ENCODE assay signal across 8 cellular contexts in the genomic region with DNA sequence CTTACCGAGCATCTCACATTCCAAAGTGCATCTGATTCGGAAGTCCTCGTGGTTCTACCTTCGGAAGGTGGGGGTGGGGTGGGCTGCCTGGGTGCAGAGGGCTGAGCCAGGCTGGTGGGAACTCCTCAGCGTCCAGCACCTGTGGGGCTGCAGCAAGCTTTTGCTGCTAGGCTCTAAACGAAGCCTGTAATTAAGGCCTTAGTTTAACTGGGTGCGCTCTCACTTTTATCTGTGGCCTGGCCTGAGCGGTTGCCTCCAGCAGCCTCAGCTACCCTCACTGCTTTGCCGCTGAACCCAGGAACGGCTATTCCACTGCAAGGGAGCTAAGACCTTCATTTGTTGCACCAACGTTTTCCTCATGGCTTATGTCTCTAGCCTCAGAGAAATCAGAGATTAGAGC. TPM values are rescaled to one million over a fixed set of nuclear protein-coding genes. Genes with fewer than 3 reads are reported as not detected.
A peak's percentile ranks its signal among the peaks of the same experiment; 100 is the strongest.
DNase-seq lines count a peak whose midpoint lies in the region; ATAC-seq and TF ChIP-seq lines count a peak whose summit lies in the region.

No MANE protein-coding gene starts in this region.

- H3K4me3 ChIP-seq in left ventricle myocardium inferior, result peak overlapping the region; percentile 88
- H3K4me3 ChIP-seq in mammary epithelial cell (replicated peaks in 1 of 3; ENCODE audit: insufficient read depth in 1 of 3, low read depth in 2 of 3, low read length in 3 of 3), result peak overlapping the region in 2 of 3 experiments; percentile 41 to 72
- H3K4me3 ChIP-seq in mucosa of rectum (ENCODE audit: low read length in 2 of 2), result peak overlapping the region; percentile 77 to 83
- peak overlapping the region; percentile 40 for H3K4me3 ChIP-seq in urinary bladder (ENCODE audit: low read depth, low read length)

- in situ Hi-C loops in mammary epithelial cell (cut with MboI; ENCODE audit: low sequenced_read_pairs in 2 of 2), result loop anchor here in 1 of 2 donors (5.0 kb wide), 1 partner anchor 320 kb away; no protein-coding TSS in a partner anchor

- no peaks in the 10 kb centered on the region for H3K79me2 ChIP-seq in mammary epithelial cell (ENCODE audit: insufficient read depth, low read length)

- intact Hi-C loops in left ventricle myocardium inferior (cut with micrococcal nuclease) (loop anchor here (2.0 kb wide), 1 partner anchor 317 kb away; no protein-coding TSS in a partner anchor), Right ventricle myocardium inferior (cut with DNase I) (loop anchor here (1.0 to 5.0 kb wide), 2 partner anchors 250 to 318 kb away; a partner anchor contains a TSS), mammary epithelial cell (cut with micrococcal nuclease) (loop anchor here (1.0 to 10.0 kb wide), 7 partner anchors 50 to 1087 kb away; a partner anchor contains a TSS)

- DNase-seq in left ventricle myocardium inferior, result no peak
- no peak for DNase-seq in Right ventricle myocardium inferior (ENCODE audit: missing footprints)
- no peak for DNase-seq in mammary epithelial cell
- DNase-seq in DMS79 (lab: John Stamatoyannopoulos, UW), result no peak
- no peak for DNase-seq in SW480 (ENCODE audit: low spot score)

- H4K20me1 ChIP-seq in mammary epithelial cell (ENCODE audit: insufficient read depth, low read length), result no peaks in the 10 kb centered on the region

- peak overlapping the region; percentile 94 for H2AFZ ChIP-seq in mammary epithelial cell (ENCODE audit: low read depth, low read length)

- H3K4me1 ChIP-seq in left ventricle myocardium inferior (peaks cover 21% of the 10 kb centered on the region), mammary epithelial cell (ENCODE audit: insufficient read depth, low read length) (peaks cover 32% of the 10 kb centered on the region), mucosa of rectum (ENCODE audit: control insufficient read depth in 2 of 2, insufficient read depth in 2 of 2, low read length in 2 of 2) (peaks cover 3% of the 10 kb centered on the region in 2 donors), urinary bladder (ENCODE audit: insufficient read depth) (no peaks in the 10 kb centered on the region)

- H3K27ac ChIP-seq in left ventricle myocardium inferior (replicated peaks), result peak overlapping the region; percentile 91
- peak overlapping the region; percentile 70 for H3K27ac ChIP-seq in mammary epithelial cell (ENCODE audit: insufficient read depth, low read depth, low read length)
- H3K27ac ChIP-seq in mucosa of rectum (ENCODE audit: low read depth in 2 of 2, low read length in 2 of 2), result no peak overlapping the region
- no peak overlapping the region for H3K27ac ChIP-seq in urinary bladder (ENCODE audit: low read depth)

- CTCF ChIA-PET in mammary epithelial cell (lab: Charles Lee; ENCODE audit: low non-redundant PET), result interaction anchor here (0.9 to 1.4 kb wide), 3 partner anchors 49 to 317 kb away, joined by 3 to 6 read pairs (median 4); no protein-coding TSS in a partner anchor

- ATAC-seq in Right ventricle myocardium inferior (no peak), HG03565 (IDR thresholded peaks at IDR 0.05; ENCODE audit: unreplicated experiment) (no peak)

- H3K36me3 ChIP-seq in left ventricle myocardium inferior, result no peaks in the 10 kb centered on the region
- no peaks in the 10 kb centered on the region for H3K36me3 ChIP-seq in mammary epithelial cell (ENCODE audit: insufficient read depth, low read length)
- no peaks in the 10 kb centered on the region for H3K36me3 ChIP-seq in mucosa of rectum (ENCODE audit: control insufficient read depth in 2 of 2, insufficient read depth in 2 of 2, low read length in 2 of 2)
- no peaks in the 10 kb centered on the region for H3K36me3 ChIP-seq in urinary bladder (ENCODE audit: insufficient read depth)

- 98% methylated on average over 5 of the region's 11 CpGs for WGBS in mammary epithelial cell (ENCODE audit: low coverage, missing lambda C conversion rate)
- 55% methylated on average over 11 of the region's 11 CpGs for WGBS in urinary bladder

- BruUV-seq in mammary epithelial cell (replicated peaks; lab: Mats Ljungman, UMichigan), result TSS peak; percentile 52

- dilution Hi-C loops in mammary epithelial cell (cut with HindIII; ENCODE audit: low sequenced_read_pairs), result no loop called here

- H3K27me3 ChIP-seq in left ventricle myocardium inferior (ENCODE audit: low read depth) (peaks cover 19% of the 10 kb centered on the region), mammary epithelial cell (ENCODE audit: insufficient read depth, low read length) (no peaks in the 10 kb centered on the region), mucosa of rectum (ENCODE audit: control insufficient read depth in 2 of 2, insufficient read depth in 2 of 2, low read length in 2 of 2) (no peaks in the 10 kb centered on the region)

- peak overlapping the region; percentile 72 for H3K9ac ChIP-seq in mammary epithelial cell (ENCODE audit: insufficient read depth, low read length)
- H3K9ac ChIP-seq in mucosa of rectum (ENCODE audit: low read depth in 1 of 2, low read length in 2 of 2), result peak overlapping the region in 1 of 2 donors; percentile 84

- TF ChIP-seq CTCF in left ventricle myocardium inferior (IDR thresholded peaks at IDR 0.05; ENCODE audit: borderline replicate concordance) (no peak), mammary epithelial cell (conservative IDR thresholded peaks at IDR 0.05 in 1 of 2, IDR thresholded peaks at IDR 0.05 in 1 of 2; ENCODE audit: extremely low read depth in 1 of 2, insufficient read depth in 1 of 2, low read depth in 1 of 2, low read length in 2 of 2) (no peak)

- H3K9me3 ChIP-seq in left ventricle myocardium inferior (replicated peaks), result no peaks in the 10 kb centered on the region
- H3K9me3 ChIP-seq in mammary epithelial cell (replicated peaks; ENCODE audit: insufficient read depth, low read length), result no peaks in the 10 kb centered on the region
- no peaks in the 10 kb centered on the region for H3K9me3 ChIP-seq in mucosa of rectum (ENCODE audit: control insufficient read depth in 2 of 2, low read length in 2 of 2)

- peak overlapping the region; percentile 93 for H3K4me2 ChIP-seq in mammary epithelial cell (ENCODE audit: insufficient read depth, low read depth, low read length)

RNA-seq across cellular contexts. Expression of a gene that starts 48.4 kb away (rescaled TPM):
- total RNA-seq in left ventricle myocardium inferior (2.2 TPM), Right ventricle myocardium inferior (1.3 TPM), mammary epithelial cell (1 to 10 TPM; 3.0 to 3.9 TPM), urinary bladder (2.6 TPM)
- polyA plus RNA-seq in mammary epithelial cell (3.6 TPM), urinary bladder (1.6 TPM)
- polyA minus RNA-seq in mammary epithelial cell, result not detected

Comparison
In these comparisons a context has a peak if more than half of its experiments do, and no peak if none do; other contexts are left out.
1. H3K27ac ChIP-seq: peak in left ventricle myocardium inferior (single experiment) and mammary epithelial cell (single experiment); none in mucosa of rectum (0 of 2) and urinary bladder (single experiment).
2. Peak in every context shown above with its lines, with median percentiles within 50 percentile points of each other: H3K4me3 ChIP-seq.